ENCODE assay signal across 19 cellular contexts in the genomic region with DNA sequence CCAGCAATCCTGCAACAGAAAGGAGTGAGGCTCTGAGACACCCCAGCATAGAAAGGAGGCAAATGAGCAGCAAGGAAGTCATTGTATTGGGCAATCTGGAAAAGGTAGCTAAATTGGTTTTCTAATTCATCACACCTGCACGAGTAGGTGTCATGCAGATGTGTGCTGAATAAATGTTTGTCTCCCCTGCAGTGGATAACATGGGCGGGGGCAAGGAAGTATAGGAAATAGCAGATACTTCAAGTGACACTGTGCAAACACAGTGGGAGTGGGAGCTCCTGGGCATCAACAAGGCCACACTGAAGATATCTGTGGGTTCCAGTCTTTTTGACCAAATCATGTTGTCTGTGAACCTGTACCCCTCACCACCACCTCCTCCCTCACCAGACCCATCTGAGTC. TPM values are rescaled to one million over a fixed set of nuclear protein-coding genes. Genes with fewer than 3 reads are reported as not detected.
DNase-seq lines count a peak whose midpoint lies in the region; ATAC-seq and TF ChIP-seq lines count a peak whose summit lies in the region.
"Had no signal": no experiment of that assay in that cellular context is flagged by ENCODE, and none has a peak within 500 bp of the region (broad histone marks: within the 10 kb centered on the region; RNA-seq: fewer than 3 reads in every experiment).

No MANE protein-coding gene starts in this region.

- H3K27ac ChIP-seq in transverse colon = no peak overlapping the region
- H3K27ac ChIP-seq: A549, C4-2B had no signal

- no peaks in the 10 kb centered on the region for H3K27me3 ChIP-seq in transverse colon
- H3K27me3 ChIP-seq: BE2C had no signal

- H3K9me3 ChIP-seq in transverse colon = no peaks in the 10 kb centered on the region
- H3K9me3 ChIP-seq: A549, BE2C had no signal

- DNase-seq in NCI-H510A treated with DMSO at 0.1 percent for 48 hours (lab: John Stamatoyannopoulos, UW) = peak; percentile 7
- DNase-seq in NCI-H510A (lab: John Stamatoyannopoulos, UW) = no peak
- peak; percentile 5 for DNase-seq in COLO668 (lab: John Stamatoyannopoulos, UW; ENCODE audit: unreplicated experiment)
- peak; percentile 15 for DNase-seq in NCI-H2029 treated with DMSO at 0.1 percent for 48 hours (lab: John Stamatoyannopoulos, UW)
- DNase-seq in left colon = no peak
- DNase-seq in transverse colon = no peak
- DNase-seq in LoVo (ENCODE audit: low spot score) = no peak
- DNase-seq in NCI-H2107 treated with DMSO at 0.1 percent for 48 hours (lab: John Stamatoyannopoulos, UW; ENCODE audit: unreplicated experiment) = no peak
- DNase-seq: BE2C; Caco-2; CD4-positive, alpha-beta memory T cell; DMS79 treated with DMSO at 0.1 percent for 48 hours; EL; GOT3; H9; IMR-90 had no signal

- 43% methylated on average over 2 of the region's 2 CpGs; no CpG with 5 or more reads in 1 of the 2 donors for WGBS in transverse colon (ENCODE audit: low coverage in 1 of 2), 2 donors

- ATAC-seq in left colon = peak; percentile 64
- ATAC-seq: A549 had no signal

- in situ Hi-C loops in transverse colon (cut with MboI; ENCODE audit: low pct_ligation_motif_present in 1 of 4, low pct_unique_long_range_greater_than_20kb in 1 of 4, low sequenced_read_pairs in 3 of 4) = no loop called here

- no peaks in the 10 kb centered on the region for H3K36me3 ChIP-seq in transverse colon
- H3K36me3 ChIP-seq: BE2C had no signal

- H3K4me1 ChIP-seq in transverse colon = no peaks in the 10 kb centered on the region
- H3K4me1 ChIP-seq: A549, BE2C, Caco-2 had no signal

- no peak for TF ChIP-seq POLR2A in transverse colon (IDR thresholded peaks at IDR 0.05)

- no peak for TF ChIP-seq EP300 in transverse colon (IDR thresholded peaks at IDR 0.05; ENCODE audit: low read depth)

- no peak overlapping the region for H3K4me3 ChIP-seq in transverse colon
- H3K4me3 ChIP-seq: A549 had no signal

- TF ChIP-seq CTCF in transverse colon (IDR thresholded peaks at IDR 0.05) = no peak

- intact Hi-C loops in left colon (cut with DNase I, micrococcal nuclease) = no loop called here
- intact Hi-C loops in transverse colon (cut with DNase I; ENCODE audit: low total_unique reads) = no loop called here

RNA-seq across cellular contexts. Expression of a gene that starts 14.4 kb away (rescaled TPM):
- under 1 TPM; 0.50 to 0.70 TPM for total RNA-seq in left colon
- total RNA-seq in transverse colon = 1 to 10 TPM in 2 of 4 donors, under 1 TPM in 1, not detected in 1; 0.80 to 1.8 (median 1.3) TPM
- total RNA-seq: Caco-2; CD4-positive, alpha-beta memory T cell; H9; HT-29; IMR-90 had no signal

RNA-seq across cellular contexts. Expression of a gene that starts 29.6 kb away (rescaled TPM):
- not detected for total RNA-seq in left colon
- under 1 TPM in 1 of 4 donors, not detected in 3; 0.48 TPM for total RNA-seq in transverse colon
- total RNA-seq: Caco-2; CD4-positive, alpha-beta memory T cell; H9; HT-29; IMR-90 had no signal

RNA-seq across cellular contexts. Expression of a gene that starts 50.9 kb away (rescaled TPM):
- total RNA-seq in left colon = not detected
- total RNA-seq in transverse colon = not detected
- total RNA-seq: Caco-2; CD4-positive, alpha-beta memory T cell; H9; HT-29; IMR-90 had no signal

RNA-seq across cellular contexts. Expression of a gene that starts 52.7 kb away (rescaled TPM):
- total RNA-seq in left colon = 10 to 100 TPM; 32.6 to 40.8 TPM
- 10 to 100 TPM; 45.1 to 49.7 (median 48.1) TPM for total RNA-seq in transverse colon

Comparison
In these comparisons a context has a peak if more than half of its experiments do, and no peak if none do; other contexts are left out.
1. DNase-seq: peak in NCI-H510A treated with DMSO at 0.1 percent for 48 hours (single experiment), COLO668 (single experiment) and NCI-H2029 treated with DMSO at 0.1 percent for 48 hours (single experiment); none in NCI-H510A (single experiment), left colon (0 of 2), transverse colon (single experiment), LoVo (single experiment) and NCI-H2107 treated with DMSO at 0.1 percent for 48 hours (single experiment).